ENCODE assay signal across 1 cellular context in the genomic region with DNA sequence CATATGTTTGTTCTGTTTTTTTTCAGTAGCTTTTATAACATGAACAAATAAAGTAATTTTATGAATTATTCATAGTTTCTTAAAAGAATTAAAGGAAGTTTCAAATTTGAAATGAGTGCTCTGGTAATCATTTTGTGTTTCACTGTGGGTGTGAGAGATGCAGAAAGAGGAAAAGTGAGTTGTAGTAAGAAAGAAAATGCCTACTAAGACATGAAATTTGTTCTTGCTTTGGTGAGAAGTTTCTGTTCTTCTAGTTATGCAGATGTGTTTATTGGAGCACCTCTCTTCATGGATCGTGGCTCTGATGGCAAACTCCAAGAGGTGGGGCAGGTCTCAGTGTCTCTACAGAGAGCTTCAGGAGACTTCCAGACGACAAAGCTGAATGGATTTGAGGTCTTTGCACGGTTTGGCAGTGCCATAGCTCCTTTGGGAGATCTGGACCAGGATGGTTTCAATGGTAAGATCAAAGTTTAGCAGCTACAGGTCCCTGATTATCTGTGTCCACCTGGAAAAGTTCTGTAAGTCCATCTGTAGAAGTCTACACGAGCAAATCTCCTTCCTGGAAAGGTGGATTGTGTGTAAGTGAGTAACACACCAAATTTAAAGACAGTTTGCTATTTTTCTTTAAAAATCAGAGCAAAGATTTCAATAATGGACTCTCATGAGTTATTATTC.
TF ChIP-seq lines count a peak whose summit lies in the region.

No MANE protein-coding gene starts in this region.

TF ChIP-seq in HepG2, 621 proteins besides CTCF, POLR2A, EP300 and RAD21:
- TF ChIP-seq CSRNP2 (CRISPR knock-in tag; conservative IDR thresholded peaks at IDR 0.05; ENCODE audit: low read depth) = no peak
- no peak for TF ChIP-seq ZNF282 (IDR thresholded peaks at IDR 0.05; ENCODE audit: partially characterized antibody)
- no peak for TF ChIP-seq ZNF839 (CRISPR knock-in tag; IDR thresholded peaks at IDR 0.05; ENCODE audit: borderline replicate concordance)
- no peak for TF ChIP-seq ARNTL (CRISPR knock-in tag; IDR thresholded peaks at IDR 0.05)
- TF ChIP-seq CBX5 (CRISPR knock-in tag; IDR thresholded peaks at IDR 0.05; ENCODE audit: borderline replicate concordance) = no peak
- no peak for TF ChIP-seq SNAPC4 (CRISPR knock-in tag; IDR thresholded peaks at IDR 0.05)
- no peak for TF ChIP-seq HMGA1 (CRISPR knock-in tag; conservative IDR thresholded peaks at IDR 0.05)
